11 cellular contexts compared by ENCODE assay signal in the genomic region with DNA sequence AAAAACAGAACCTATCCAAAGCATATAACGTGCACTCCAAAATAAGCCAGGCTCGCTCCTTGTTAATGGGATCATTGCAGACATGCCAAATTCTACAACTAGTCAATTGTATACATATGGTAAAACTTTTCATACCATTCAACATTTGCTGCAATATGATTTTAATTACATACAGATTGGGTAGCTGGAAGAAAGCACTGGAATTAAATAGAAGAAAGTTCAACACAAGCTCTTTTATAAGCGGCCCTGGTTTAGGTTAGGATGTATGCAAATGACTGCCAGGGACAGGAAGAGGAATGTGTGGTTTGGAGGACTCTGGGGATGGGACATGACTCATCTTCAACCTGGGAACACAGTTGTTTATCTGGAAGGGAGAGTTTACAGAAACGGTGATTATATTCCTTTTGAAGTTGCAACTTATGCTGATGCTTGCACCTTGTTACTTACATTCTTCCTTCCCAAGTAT.
DNase-seq lines count a peak whose midpoint lies in the region; ATAC-seq, FAIRE-seq and TF ChIP-seq lines count a peak whose summit lies in the region.
"Had no signal": no experiment of that assay in that cellular context is flagged by ENCODE, and none has a peak within 500 bp of the region (broad histone marks: within the 10 kb centered on the region; RNA-seq: fewer than 3 reads in every experiment).

No MANE protein-coding gene starts in this region.

- ATAC-seq in HCT116 (peak; percentile 90), foreskin keratinocyte (peak; percentile 97), pancreas (no peak), HG02588 (IDR thresholded peaks at IDR 0.05; ENCODE audit: unreplicated experiment) (no peak)
- ATAC-seq: activated CD8-positive, alpha-beta T cell treated with anti-CD3 and anti-CD28 coated beads for 36 hours; left colon had no signal

- H3K36me3 ChIP-seq in HCT116 (ENCODE audit: control insufficient read depth in 1 of 2, insufficient read depth in 2 of 2, low read length in 2 of 2) (no peaks in the 10 kb centered on the region), pancreas (no peaks in the 10 kb centered on the region)
- H3K36me3 ChIP-seq: cardiac muscle cell had no signal

- H3K9me2 ChIP-seq in HCT116 (ENCODE audit: insufficient read depth): no peaks in the 10 kb centered on the region

- TF ChIP-seq POLR2A in HCT116 (IDR thresholded peaks at IDR 0.05; ENCODE audit: borderline replicate concordance, extremely low read depth, insufficient read depth, insufficient read length): no peak

- CTCF ChIA-PET in HCT116 (lab: Charles Lee): no interaction called here

- H4K20me1 ChIP-seq in HCT116 (ENCODE audit: insufficient read depth): no peaks in the 10 kb centered on the region

- TF ChIP-seq CTCF in HCT116 (IDR thresholded peaks at IDR 0.05 in 2 of 3, conservative IDR thresholded peaks at IDR 0.05 in 1 of 3; ENCODE audit: borderline replicate concordance in 1 of 3, insufficient read depth in 1 of 3, low read depth in 2 of 3, low read length in 2 of 3) (no peak), foreskin keratinocyte (conservative IDR thresholded peaks at IDR 0.05) (no peak), pancreas (IDR thresholded peaks at IDR 0.05) (no peak)

- no peak overlapping the region for H3K9ac ChIP-seq in HCT116 (ENCODE audit: low read length)

- FAIRE-seq in pancreas (lab: Jason Lieb, UNC): no peak

- no peaks in the 10 kb centered on the region for H3K27me3 ChIP-seq in HCT116 (ENCODE audit: insufficient read depth, low read length)
- no peaks in the 10 kb centered on the region for H3K27me3 ChIP-seq in foreskin keratinocyte
- H3K27me3 ChIP-seq in pancreas: no peaks in the 10 kb centered on the region

- 0 out of 4 replicates have a peak overlapping the region, but pooled peaks of 1 of the 2 experiments have one; percentile 5 for H3K4me3 ChIP-seq in HCT116 (replicated peaks in 1 of 2; ENCODE audit: low read depth in 1 of 2, low read length in 2 of 2)
- no peak overlapping the region for H3K4me3 ChIP-seq in pancreas
- H3K4me3 ChIP-seq: cardiac muscle cell had no signal

- no TSS peak for BruUV-seq in HCT116 (replicated peaks; lab: Mats Ljungman, UMichigan)

- H3K27ac ChIP-seq in HCT116 (ENCODE audit: low read depth, low read length) (no peak overlapping the region), foreskin keratinocyte (no peak overlapping the region), pancreas (no peak overlapping the region)
- H3K27ac ChIP-seq: cardiac muscle cell had no signal

- H3K4me2 ChIP-seq in HCT116 (ENCODE audit: low read length): peak overlapping the region; percentile 57

- no peak overlapping the region for H2AFZ ChIP-seq in HCT116 (ENCODE audit: low read depth, low read length, poor library complexity, severe bottlenecking)

- POLR2A ChIA-PET in HCT116 (lab: Charles Lee): no interaction called here

- TF ChIP-seq RAD21 in HCT116 (IDR thresholded peaks at IDR 0.05; ENCODE audit: low read depth): no peak; the same call in 1 of the 2 replicates

- RAD21 ChIA-PET in HCT116 (lab: Charles Lee; ENCODE audit: low non-redundant PET in 1 of 2, low total read pairs in 2 of 2, uncharacterized antibody in 2 of 2, unreplicated experiment in 2 of 2): interaction anchor here in 1 of 2 experiments (0.6 kb wide), 1 partner anchor 240 kb away, joined by 3 read pairs; no protein-coding TSS in a partner anchor

- H3K9me3 ChIP-seq in HCT116 (ENCODE audit: control insufficient read depth in 1 of 2, insufficient read depth in 1 of 2, low read depth in 1 of 2, low read length in 2 of 2): no peaks in the 10 kb centered on the region
- H3K9me3 ChIP-seq in pancreas: no peaks in the 10 kb centered on the region

- DNase-seq in A172 (ENCODE audit: low spot score): peak; percentile 85
- peak; percentile 46 for DNase-seq in HCT116 (ENCODE audit: low read depth, low spot score)
- peak; percentile 11 for DNase-seq in T1000 (lab: John Stamatoyannopoulos, UW)
- peak; percentile 31 to 54 for DNase-seq in foreskin keratinocyte
- DNase-seq in pancreas: no peak
- no peak for DNase-seq in NCI-H82 (lab: John Stamatoyannopoulos, UW)
- no peak for DNase-seq in middle frontal gyrus (ENCODE audit: extremely low spot score, low spot score)
- DNase-seq: activated CD8-positive, alpha-beta T cell treated with anti-CD3 and anti-CD28 coated beads for 36 hours; left colon had no signal

- 72 to 74% methylated on average over 4 of the region's 4 CpGs for WGBS in pancreas, 2 donors

- peaks cover 23% of the 10 kb centered on the region in 2 experiments for H3K4me1 ChIP-seq in HCT116 (ENCODE audit: control insufficient read depth in 1 of 2, insufficient read depth in 2 of 2, low read length in 2 of 2)
- peaks cover 10% of the 10 kb centered on the region for H3K4me1 ChIP-seq in foreskin keratinocyte
- no peaks in the 10 kb centered on the region for H3K4me1 ChIP-seq in pancreas

- H3K79me2 ChIP-seq in HCT116 (ENCODE audit: insufficient read depth, low read length): no peaks in the 10 kb centered on the region

- intact Hi-C loops in HCT116 (cut with micrococcal nuclease) (loop anchor here (10.0 kb wide), 1 partner anchor 592 kb away; no protein-coding TSS in a partner anchor), pancreas (cut with DNase I) (no loop called here)

TF ChIP-seq in HCT116, 20 proteins besides CTCF, POLR2A, EP300 and RAD21:
- TF ChIP-seq CBX3 (IDR thresholded peaks at IDR 0.05; ENCODE audit: low read depth): no peak
- TF ChIP-seq POLR2AphosphoS5 (IDR thresholded peaks at IDR 0.05; ENCODE audit: low read depth, low read length): no peak
- peak; percentile 65 for TF ChIP-seq FOSL1 (IDR thresholded peaks at IDR 0.05; ENCODE audit: low read depth)
- no peak for TF ChIP-seq ELF1 (IDR thresholded peaks at IDR 0.05; ENCODE audit: borderline replicate concordance, low read depth)
- peak; percentile 8; the same call in 1 of the 2 replicates for TF ChIP-seq SRF (IDR thresholded peaks at IDR 0.05; ENCODE audit: low read depth)
- TF ChIP-seq JUND (IDR thresholded peaks at IDR 0.05): peak; percentile 70
- peak; percentile 36; the same call in 1 of the 2 replicates for TF ChIP-seq SP1 (IDR thresholded peaks at IDR 0.05; ENCODE audit: low read depth)
- TF ChIP-seq TCF7L2 (IDR thresholded peaks at IDR 0.05; ENCODE audit: borderline replicate concordance, extremely low read depth, insufficient read depth, insufficient read length): peak; percentile 43

Comparison
In these comparisons a context has a peak if more than half of its experiments do, and no peak if none do; other contexts are left out.
1. DNase-seq: peak in A172 (single experiment), HCT116 (single experiment), T1000 (single experiment) and foreskin keratinocyte (2 of 2); none in pancreas (0 of 6), NCI-H82 (single experiment) and middle frontal gyrus (single experiment).
2. ATAC-seq: peak in HCT116 (single experiment) and foreskin keratinocyte (single experiment); none in pancreas (0 of 4) and HG02588 (single experiment).